Comparison of ENCODE assay signal across 14 cellular contexts in genomic region chr6:11397622-11398450, GRCh38.
"Had no signal": no experiment of that assay in that cellular context is flagged by ENCODE, and none has a peak within 500 bp of the region (broad histone marks: within the 10 kb centered on the region; RNA-seq: fewer than 3 reads in every experiment).

No MANE protein-coding gene starts in this region.

- H3K4me1 ChIP-seq: parathyroid adenoma, uterus had no signal

- H3K9ac ChIP-seq: parathyroid adenoma had no signal

- H3K36me3 ChIP-seq: adrenal gland, heart left ventricle, left lung, stomach, uterus had no signal

- DNase-seq: activated CD4-positive, alpha-beta T cell treated with anti-CD3 and anti-CD28 coated beads for 48 hours; activated naive CD4-positive, alpha-beta T cell treated with anti-CD3 and anti-CD28 coated beads, Interleukin-2, amount 10 ng/mL, durations not matched to agents 7 days and 5 days; adrenal gland; foreskin melanocyte; heart left ventricle; left lung; retina; stimulated activated CD4-positive, alpha-beta T cell treated with anti-CD3 and anti-CD28 coated beads, Interleukin-4, amount 100 ng/mL, for 4 hours; stomach; uterus had no signal

- H3K27ac ChIP-seq: adrenal gland, heart left ventricle, left lung, parathyroid adenoma, skin epidermis, stomach, uterus had no signal

- H3K27me3 ChIP-seq: adrenal gland, heart left ventricle, left lung, stomach, uterus had no signal

- ATAC-seq: activated T-helper 17 cell treated with anti-CD3 and anti-CD28 coated beads, Interleukin-2, amount 50 U/mL, for 72 hours; heart left ventricle; WTC11 had no signal

- H3K9me3 ChIP-seq: adrenal gland, heart left ventricle, left lung, stomach, uterus had no signal

- H3K4me3 ChIP-seq: adrenal gland, heart left ventricle, left lung, skin epidermis, stomach, uterus had no signal
